Comparison of ENCODE assay signal across 26 cellular contexts in the genomic region with DNA sequence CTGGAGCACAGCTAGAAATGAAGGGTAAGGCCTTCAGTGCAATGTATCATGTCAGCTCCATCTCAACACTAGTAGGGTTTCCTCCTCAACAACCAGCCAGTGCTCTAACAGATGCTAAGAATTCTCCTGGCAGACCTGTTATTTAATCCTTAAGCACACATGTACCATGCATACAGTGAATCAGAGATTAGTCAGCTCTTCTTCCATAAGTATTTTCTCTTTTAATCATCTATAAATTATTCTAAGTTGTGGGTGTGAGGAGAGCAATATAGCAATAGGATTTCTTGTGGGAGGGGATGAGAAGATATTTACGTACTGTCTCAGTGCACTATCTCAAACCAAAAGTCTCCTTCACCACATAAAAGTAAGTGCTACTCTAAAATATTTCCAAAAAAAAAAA.
DNase-seq lines count a peak whose midpoint lies in the region; ATAC-seq and TF ChIP-seq lines count a peak whose summit lies in the region.
"Had no signal": no experiment of that assay in that cellular context is flagged by ENCODE, and none has a peak within 500 bp of the region (broad histone marks: within the 10 kb centered on the region; RNA-seq: fewer than 3 reads in every experiment).

No MANE protein-coding gene starts in this region.

- H3K27me3 Mint-ChIP-seq in chondrocyte (ENCODE audit: low read depth): no peaks in the 10 kb centered on the region
- H3K27me3 Mint-ChIP-seq: activated CD4-positive, alpha-beta memory T cell treated with anti-CD3 and anti-CD28 coated beads for 36 hours; activated naive CD4-positive, alpha-beta T cell treated with anti-CD3 and anti-CD28 coated beads, Interleukin-2, amount 50 U/mL, for 24 hours; natural killer cell treated with Interleukin-12 subunit alpha and Interleukin-12 subunit beta and Interleukin-15 and Interleukin-18, amount 100 ng/mL, for 72 hours; type B pancreatic cell had no signal

- no peaks in the 10 kb centered on the region; the same call in 1 of the 2 replicates for H3K36me3 ChIP-seq in BE2C
- H3K36me3 ChIP-seq in right lobe of liver: no peaks in the 10 kb centered on the region
- H3K36me3 ChIP-seq: ovary had no signal

- no peaks in the 10 kb centered on the region for H3K9me3 Mint-ChIP-seq in chondrocyte (ENCODE audit: low read depth)
- H3K9me3 Mint-ChIP-seq: activated CD4-positive, alpha-beta memory T cell treated with anti-CD3 and anti-CD28 coated beads for 36 hours; type B pancreatic cell had no signal

- DNase-seq in ELR (ENCODE audit: low read depth) (peak; percentile 67), HT1080 (ENCODE audit: low read depth) (peak; percentile 58), chondrocyte (ENCODE audit: low spot score) (no peak), non-pigmented ciliary epithelial cell (ENCODE audit: low read depth) (peak; percentile 20), SHP77 treated with DMSO at 0.1 percent for 48 hours (lab: John Stamatoyannopoulos, UW) (no peak), BE2C (no peak), right lobe of liver (no peak)
- DNase-seq: activated CD4-positive, alpha-beta memory T cell treated with anti-CD3 and anti-CD28 coated beads for 36 hours; activated CD8-positive, alpha-beta memory T cell treated with anti-CD3 and anti-CD28 coated beads, Interleukin-2, amount 50 U/mL, for 4 hours; anterior cingulate cortex; C1 segment of cervical spinal cord; COR-L47; lower lobe of right lung; MG63; mucosa of descending colon; NCI-H2029 treated with DMSO at 0.1 percent for 48 hours; NCI-H526 treated with DMSO at 0.1 percent for 48 hours; ovary; retina; spleen; substantia nigra had no signal

- peaks cover 21% of the 10 kb centered on the region for H3K4me1 Mint-ChIP-seq in chondrocyte (ENCODE audit: low read depth)

- no peak overlapping the region for H3K4me3 Mint-ChIP-seq in chondrocyte (ENCODE audit: unreplicated experiment)
- H3K4me3 Mint-ChIP-seq: activated CD4-positive, alpha-beta memory T cell treated with anti-CD3 and anti-CD28 coated beads for 36 hours; activated naive CD4-positive, alpha-beta T cell treated with anti-CD3 and anti-CD28 coated beads, Interleukin-2, amount 50 U/mL, for 24 hours; activated T-helper 1 cell treated with anti-CD3 and anti-CD28 coated beads, Interleukin-12 subunit alpha, Interleukin-12 subunit beta, Interleukin-2, Interleukin-4 antibody, amounts not matched to agents 30 ng/mL and 10 ng/mL and 1 ng/mL, durations not matched to agents 14 hours and 24 hours and 36 hours; natural killer cell treated with Interleukin-12 subunit alpha and Interleukin-12 subunit beta and Interleukin-15 and Interleukin-18, amount 100 ng/mL, for 72 hours; type B pancreatic cell had no signal

- peaks cover 7% of the 10 kb centered on the region for H3K36me3 Mint-ChIP-seq in chondrocyte (ENCODE audit: low read depth)

- H3K4me3 ChIP-seq in BE2C (ENCODE audit: low read depth, low read length): no peak overlapping the region
- no peak overlapping the region for H3K4me3 ChIP-seq in right lobe of liver
- H3K4me3 ChIP-seq: K562, lower lobe of right lung, MG63, mucosa of descending colon, ovary, spleen had no signal

- H3K4me1 ChIP-seq in BE2C (no peaks in the 10 kb centered on the region), right lobe of liver (no peaks in the 10 kb centered on the region)
- H3K4me1 ChIP-seq: lower lobe of right lung, spleen had no signal

- no peak for ATAC-seq in right lobe of liver
- ATAC-seq: K562; lower lobe of right lung; mucosa of descending colon; natural killer cell treated with Interleukin-12 subunit alpha and Interleukin-12 subunit beta and Interleukin-15 and Interleukin-18, amount 100 ng/mL, for 72 hours had no signal

- TF ChIP-seq CTCF in chondrocyte (IDR thresholded peaks at IDR 0.05) (no peak), BE2C (IDR thresholded peaks at IDR 0.05; ENCODE audit: low read depth, low read length) (no peak), right lobe of liver (IDR thresholded peaks at IDR 0.05) (no peak)

- H3K27ac Mint-ChIP-seq in chondrocyte (ENCODE audit: unreplicated experiment): peak overlapping the region; percentile 41
- H3K27ac Mint-ChIP-seq: activated CD4-positive, alpha-beta memory T cell treated with anti-CD3 and anti-CD28 coated beads for 36 hours; activated naive CD4-positive, alpha-beta T cell treated with anti-CD3 and anti-CD28 coated beads, Interleukin-2, amount 50 U/mL, for 24 hours; activated T-helper 1 cell treated with anti-CD3 and anti-CD28 coated beads, Interleukin-12 subunit alpha, Interleukin-12 subunit beta, Interleukin-2, Interleukin-4 antibody, amounts not matched to agents 30 ng/mL and 10 ng/mL and 1 ng/mL, durations not matched to agents 14 hours and 24 hours and 36 hours; natural killer cell treated with Interleukin-12 subunit alpha and Interleukin-12 subunit beta and Interleukin-15 and Interleukin-18, amount 100 ng/mL, for 72 hours; type B pancreatic cell had no signal

- no peak for TF ChIP-seq POLR2A in right lobe of liver (IDR thresholded peaks at IDR 0.05)

- no peaks in the 10 kb centered on the region for H3K27me3 ChIP-seq in BE2C
- H3K27me3 ChIP-seq in right lobe of liver: no peaks in the 10 kb centered on the region
- H3K27me3 ChIP-seq: MG63, ovary, spleen had no signal

- 100% methylated on average over 1 of the region's 1 CpG for WGBS in right lobe of liver (ENCODE audit: insufficient coverage, low coverage, low lambda C conversion rate, missing lambda C conversion rate)

- intact Hi-C loops in right lobe of liver (cut with DNase I): no loop called here

- H3K27ac ChIP-seq in right lobe of liver: no peak overlapping the region
- H3K27ac ChIP-seq: lower lobe of right lung, ovary, spleen had no signal

- H3K9me3 ChIP-seq in BE2C (no peaks in the 10 kb centered on the region), right lobe of liver (no peaks in the 10 kb centered on the region)
- H3K9me3 ChIP-seq: lower lobe of right lung, MG63, mucosa of descending colon, ovary, spleen had no signal

Comparison
In these comparisons a context has a peak if more than half of its experiments do, and no peak if none do; other contexts are left out.
1. DNase-seq: peak in ELR (single experiment), HT1080 (single experiment) and non-pigmented ciliary epithelial cell (single experiment); none in chondrocyte (single experiment), SHP77 treated with DMSO at 0.1 percent for 48 hours (single experiment), BE2C (single experiment) and right lobe of liver (0 of 3).